ENCODE assay signal across 25 cellular contexts in the genomic region with DNA sequence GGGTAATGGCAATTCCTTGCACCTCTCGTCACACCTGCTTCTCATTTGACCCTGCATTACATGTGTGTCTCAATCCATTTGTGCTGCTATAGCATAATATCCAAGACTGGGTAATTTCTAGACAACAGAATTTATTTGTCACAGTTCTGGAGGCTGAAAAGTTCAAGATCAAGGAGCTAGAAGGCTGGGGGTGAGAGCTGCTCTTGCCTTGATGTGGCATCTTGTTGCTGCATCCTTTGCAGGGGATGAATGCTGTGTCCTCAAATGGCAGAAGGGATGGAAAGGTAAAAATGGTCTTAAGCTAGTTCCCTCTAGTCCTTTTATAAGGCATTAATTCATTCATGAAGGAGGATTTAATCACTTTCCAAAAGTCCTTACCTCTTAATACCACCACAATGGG.
"Had no signal": no experiment of that assay in that cellular context is flagged by ENCODE, and none has a peak within 500 bp of the region (broad histone marks: within the 10 kb centered on the region; RNA-seq: fewer than 3 reads in every experiment).

No MANE protein-coding gene starts in this region.

- H3K27ac Mint-ChIP-seq: mesothelial cell of epicardium; naive B cell; natural killer cell; stimulated activated naive B cell treated with anti-CD40 and anti-IgM and Interleukin-4, amounts not matched to agents 10 μg/mL and 1 μg/mL and 100 μg/mL, for 72 hours had no signal

- H3K4me1 ChIP-seq: left ventricle myocardium inferior, prostate gland, stomach, testis, thyroid gland, upper lobe of left lung, vagina had no signal

- H3K36me3 Mint-ChIP-seq: mesothelial cell of epicardium; naive B cell; natural killer cell; stimulated activated naive B cell treated with anti-CD40 and anti-IgM and Interleukin-4, amounts not matched to agents 10 μg/mL and 1 μg/mL and 100 μg/mL, for 72 hours had no signal

- H3K27me3 ChIP-seq: ovary, stomach, testis, thyroid gland, transverse colon, upper lobe of left lung, vagina had no signal

- H3K27ac ChIP-seq: left ventricle myocardium inferior, ovary, prostate gland, skin epidermis, stomach, testis, thyroid gland, upper lobe of left lung, vagina had no signal

- H3K9me3 ChIP-seq: ovary, prostate gland, testis, thyroid gland, transverse colon, upper lobe of left lung, vagina had no signal

- H3K4me1 Mint-ChIP-seq: mesothelial cell of epicardium; naive B cell; natural killer cell; stimulated activated naive B cell treated with anti-CD40 and anti-IgM and Interleukin-4, amounts not matched to agents 10 μg/mL and 1 μg/mL and 100 μg/mL, for 72 hours had no signal

- ATAC-seq: natural killer cell; right cardiac atrium; sciatic nerve; stimulated activated naive B cell treated with anti-CD40 and anti-IgM and Interleukin-4, amounts not matched to agents 10 μg/mL and 1 μg/mL and 100 μg/mL, for 72 hours; stimulated activated naive CD8-positive, alpha-beta T cell treated with anti-CD3 and anti-CD28 coated beads, Interleukin-15, Interleukin-2, amounts not matched to agents 100 U/mL and 50 U/mL, for 24 hours had no signal

- DNase-seq: hippocampal formation; left ventricle myocardium inferior; mesendoderm; naive B cell; natural killer cell; ovary; retina; right cardiac atrium; stimulated activated CD4-positive, alpha-beta T cell treated with anti-CD3 and anti-CD28 coated beads, Interleukin-12 subunit alpha, Interleukin-12 subunit beta, amount 100 ng/mL, for 4 hours; stimulated activated CD4-positive, alpha-beta T cell treated with anti-CD3 and anti-CD28 coated beads, Interleukin-15, amount 100 ng/mL, for 24 hours; stimulated activated CD4-positive, alpha-beta T cell treated with anti-CD3 and anti-CD28 coated beads, Interleukin-2, amount 100 ng/mL, for 24 hours; stimulated activated CD4-positive, alpha-beta T cell treated with anti-CD3 and anti-CD28 coated beads, Interleukin-4, amount 100 ng/mL, for 1 hour; stimulated activated naive B cell treated with anti-CD40 and anti-IgM and Interleukin-4, amounts not matched to agents 10 μg/mL and 1 μg/mL and 100 μg/mL, for 72 hours; stimulated activated naive CD8-positive, alpha-beta T cell treated with anti-CD3 and anti-CD28 coated beads, Interleukin-15, Interleukin-2, amounts not matched to agents 100 U/mL and 50 U/mL, for 24 hours; stomach; testis; thyroid gland; transverse colon; upper lobe of left lung had no signal

- H3K9me3 Mint-ChIP-seq: natural killer cell had no signal

- H3K4me3 ChIP-seq: left ventricle myocardium inferior, lung, ovary, prostate gland, skin epidermis, stomach, testis, thyroid gland, transverse colon, upper lobe of left lung, vagina had no signal

- H3K4me3 Mint-ChIP-seq: mesothelial cell of epicardium; naive B cell; natural killer cell; stimulated activated naive B cell treated with anti-CD40 and anti-IgM and Interleukin-4, amounts not matched to agents 10 μg/mL and 1 μg/mL and 100 μg/mL, for 72 hours had no signal

- H3K36me3 ChIP-seq: left ventricle myocardium inferior, ovary, prostate gland, stomach, thyroid gland, transverse colon, upper lobe of left lung, vagina had no signal

- H3K27me3 Mint-ChIP-seq: naive B cell; stimulated activated naive B cell treated with anti-CD40 and anti-IgM and Interleukin-4, amounts not matched to agents 10 μg/mL and 1 μg/mL and 100 μg/mL, for 72 hours had no signal
